Comparison of ENCODE assay signal across 10 cellular contexts in genomic region chr10:11517150-11517549, GRCh38.
DNase-seq lines count a peak whose midpoint lies in the region; ATAC-seq and TF ChIP-seq lines count a peak whose summit lies in the region.
"Had no signal": no experiment of that assay in that cellular context is flagged by ENCODE, and none has a peak within 500 bp of the region (broad histone marks: within the 10 kb centered on the region; RNA-seq: fewer than 3 reads in every experiment).

No MANE protein-coding gene starts in this region.

- no peaks in the 10 kb centered on the region for H3K27me3 Mint-ChIP-seq in activated naive CD4-positive, alpha-beta T cell treated with anti-CD3 and anti-CD28 coated beads for 36 hours (ENCODE audit: low read depth)

- H3K4me1 ChIP-seq in KMS-11 (ENCODE audit: low read depth, poor library complexity, severe bottlenecking): peaks cover 23% of the 10 kb centered on the region

- CTCF ChIA-PET in activated naive CD4-positive, alpha-beta T cell treated with anti-CD3 and anti-CD28 coated beads for 36 hours (lab: Charles Lee): interaction anchor here (1.0 to 2.3 kb wide), 5 partner anchors 16 to 241 kb away, joined by 3 to 9 read pairs (median 4); no protein-coding TSS in a partner anchor

- no peaks in the 10 kb centered on the region for H4K20me1 ChIP-seq in KMS-11 (ENCODE audit: insufficient read depth)

- peaks cover 21% of the 10 kb centered on the region for H3K4me1 Mint-ChIP-seq in activated naive CD4-positive, alpha-beta T cell treated with anti-CD3 and anti-CD28 coated beads for 36 hours (ENCODE audit: low read depth)
- peaks cover 6% of the 10 kb centered on the region for H3K4me1 Mint-ChIP-seq in stimulated activated effector memory CD8-positive, alpha-beta T cell treated with anti-CD3 and anti-CD28 coated beads, Interleukin-12 subunit alpha, Interleukin-12 subunit beta, amount 100 ng/mL, for 72 hours

- no peaks in the 10 kb centered on the region for H3K9me3 Mint-ChIP-seq in activated naive CD4-positive, alpha-beta T cell treated with anti-CD3 and anti-CD28 coated beads for 36 hours
- no peaks in the 10 kb centered on the region for H3K9me3 Mint-ChIP-seq in stimulated activated effector memory CD8-positive, alpha-beta T cell treated with anti-CD3 and anti-CD28 coated beads, Interleukin-12 subunit alpha, Interleukin-12 subunit beta, amount 100 ng/mL, for 72 hours

- H3K4me3 ChIP-seq in KMS-11 (IDR thresholded peaks at IDR 0.05; ENCODE audit: insufficient read depth, low read depth, low read length): no peak overlapping the region

- H3K27ac ChIP-seq in KMS-11: no peak overlapping the region

- H3K4me2 ChIP-seq in KMS-11: peak overlapping the region; percentile 49; the same call in 1 of the 2 replicates

- intact Hi-C loops in activated naive CD4-positive, alpha-beta T cell treated with anti-CD3 and anti-CD28 coated beads for 36 hours (cut with micrococcal nuclease): loop anchor here (1.0 to 5.0 kb wide), 3 partner anchors 11 to 605 kb away; no protein-coding TSS in a partner anchor

- no peak for TF ChIP-seq CTCF in KMS-11 (conservative IDR thresholded peaks at IDR 0.05; ENCODE audit: low read depth, low read length)

- no peak overlapping the region for H3K9ac ChIP-seq in KMS-11

- no peaks in the 10 kb centered on the region for H3K36me3 ChIP-seq in KMS-11 (ENCODE audit: insufficient read depth)

- H3K79me2 ChIP-seq in KMS-11 (ENCODE audit: insufficient read depth, low read depth): no peaks in the 10 kb centered on the region

- no peaks in the 10 kb centered on the region; the same call in 1 of the 2 replicates for H3K27me3 ChIP-seq in KMS-11 (ENCODE audit: insufficient read depth, low read depth)

- H3K27ac Mint-ChIP-seq in activated naive CD4-positive, alpha-beta T cell treated with anti-CD3 and anti-CD28 coated beads for 36 hours: peak overlapping the region; percentile 15
- peak overlapping the region; percentile 5 for H3K27ac Mint-ChIP-seq in stimulated activated effector memory CD8-positive, alpha-beta T cell treated with anti-CD3 and anti-CD28 coated beads, Interleukin-12 subunit alpha, Interleukin-12 subunit beta, amount 100 ng/mL, for 72 hours

- no peak overlapping the region for H3K4me3 Mint-ChIP-seq in activated naive CD4-positive, alpha-beta T cell treated with anti-CD3 and anti-CD28 coated beads for 36 hours
- no peak overlapping the region for H3K4me3 Mint-ChIP-seq in stimulated activated effector memory CD8-positive, alpha-beta T cell treated with anti-CD3 and anti-CD28 coated beads, Interleukin-12 subunit alpha, Interleukin-12 subunit beta, amount 100 ng/mL, for 72 hours

- DNase-seq in activated naive CD4-positive, alpha-beta T cell treated with anti-CD3 and anti-CD28 coated beads for 36 hours: peak; percentile 53
- no peak for DNase-seq in activated naive CD4-positive, alpha-beta T cell (lab: John Stamatoyannopoulos, UW)
- no peak for DNase-seq in stimulated activated effector memory CD8-positive, alpha-beta T cell treated with anti-CD3 and anti-CD28 coated beads, Interleukin-12 subunit alpha, Interleukin-12 subunit beta, amount 100 ng/mL, for 72 hours (ENCODE audit: low spot score in 2 of 2)
- DNase-seq in stimulated activated CD8-positive, alpha-beta memory T cell treated with anti-CD3 and anti-CD28 coated beads, Interleukin-4, amount 100 ng/mL, for 48 hours: no peak
- no peak for DNase-seq in hypothalamus (lab: John Stamatoyannopoulos, UW)
- DNase-seq in ACHN: no peak
- DNase-seq: activated CD8-positive, alpha-beta memory T cell treated with anti-CD3 and anti-CD28 coated beads, Interleukin-2, amount 50 U/mL, for 48 hours; NCI-H1436 treated with DMSO at 0.1 percent for 48 hours had no signal

- H3K36me3 Mint-ChIP-seq in activated naive CD4-positive, alpha-beta T cell treated with anti-CD3 and anti-CD28 coated beads for 36 hours (ENCODE audit: low read depth): peaks cover 1% of the 10 kb centered on the region
- no peaks in the 10 kb centered on the region for H3K36me3 Mint-ChIP-seq in stimulated activated effector memory CD8-positive, alpha-beta T cell treated with anti-CD3 and anti-CD28 coated beads, Interleukin-12 subunit alpha, Interleukin-12 subunit beta, amount 100 ng/mL, for 72 hours

- H2AFZ ChIP-seq in KMS-11 (ENCODE audit: low read depth): no peak overlapping the region

- in situ Hi-C loops in ACHN (cut with HindIII; ENCODE audit: low pct_ligation_motif_present, low pct_unique_long_range_greater_than_20kb, low sequenced_read_pairs): loop anchor here (25.0 kb wide), 1 partner anchor 245 kb away; no protein-coding TSS in a partner anchor

- ATAC-seq in HG02571 (IDR thresholded peaks at IDR 0.05; ENCODE audit: unreplicated experiment): peak; percentile 62
- peak; percentile 74 for ATAC-seq in stimulated activated effector memory CD8-positive, alpha-beta T cell treated with anti-CD3 and anti-CD28 coated beads, Interleukin-12 subunit alpha, Interleukin-12 subunit beta, amount 100 ng/mL, for 72 hours
